ENCODE assay signal across 1 cellular context in the genomic region with DNA sequence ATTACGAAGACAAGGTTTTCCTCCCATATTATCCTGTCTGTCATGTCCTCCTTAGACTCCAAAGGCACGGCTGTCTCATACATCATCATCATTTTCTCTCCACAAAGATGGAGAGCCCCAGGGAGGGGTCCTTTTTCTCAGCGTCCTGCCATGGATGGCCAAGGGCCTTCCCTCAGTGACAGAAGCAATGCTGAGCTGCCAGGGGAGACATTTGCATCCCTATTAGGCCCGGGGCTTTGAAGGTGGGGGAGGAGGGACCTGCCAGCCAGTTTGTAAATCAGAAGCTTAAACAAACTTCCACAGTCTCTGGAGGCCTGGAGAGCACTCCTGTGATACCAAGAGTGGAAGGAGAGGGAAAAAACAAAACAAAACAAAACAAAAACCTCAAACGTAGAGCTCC.
TF ChIP-seq lines count a peak whose summit lies in the region.

No MANE protein-coding gene starts in this region.

TF ChIP-seq in GM23338, 12 proteins besides CTCF, POLR2A, EP300 and RAD21:
- TF ChIP-seq, protein P1, sequence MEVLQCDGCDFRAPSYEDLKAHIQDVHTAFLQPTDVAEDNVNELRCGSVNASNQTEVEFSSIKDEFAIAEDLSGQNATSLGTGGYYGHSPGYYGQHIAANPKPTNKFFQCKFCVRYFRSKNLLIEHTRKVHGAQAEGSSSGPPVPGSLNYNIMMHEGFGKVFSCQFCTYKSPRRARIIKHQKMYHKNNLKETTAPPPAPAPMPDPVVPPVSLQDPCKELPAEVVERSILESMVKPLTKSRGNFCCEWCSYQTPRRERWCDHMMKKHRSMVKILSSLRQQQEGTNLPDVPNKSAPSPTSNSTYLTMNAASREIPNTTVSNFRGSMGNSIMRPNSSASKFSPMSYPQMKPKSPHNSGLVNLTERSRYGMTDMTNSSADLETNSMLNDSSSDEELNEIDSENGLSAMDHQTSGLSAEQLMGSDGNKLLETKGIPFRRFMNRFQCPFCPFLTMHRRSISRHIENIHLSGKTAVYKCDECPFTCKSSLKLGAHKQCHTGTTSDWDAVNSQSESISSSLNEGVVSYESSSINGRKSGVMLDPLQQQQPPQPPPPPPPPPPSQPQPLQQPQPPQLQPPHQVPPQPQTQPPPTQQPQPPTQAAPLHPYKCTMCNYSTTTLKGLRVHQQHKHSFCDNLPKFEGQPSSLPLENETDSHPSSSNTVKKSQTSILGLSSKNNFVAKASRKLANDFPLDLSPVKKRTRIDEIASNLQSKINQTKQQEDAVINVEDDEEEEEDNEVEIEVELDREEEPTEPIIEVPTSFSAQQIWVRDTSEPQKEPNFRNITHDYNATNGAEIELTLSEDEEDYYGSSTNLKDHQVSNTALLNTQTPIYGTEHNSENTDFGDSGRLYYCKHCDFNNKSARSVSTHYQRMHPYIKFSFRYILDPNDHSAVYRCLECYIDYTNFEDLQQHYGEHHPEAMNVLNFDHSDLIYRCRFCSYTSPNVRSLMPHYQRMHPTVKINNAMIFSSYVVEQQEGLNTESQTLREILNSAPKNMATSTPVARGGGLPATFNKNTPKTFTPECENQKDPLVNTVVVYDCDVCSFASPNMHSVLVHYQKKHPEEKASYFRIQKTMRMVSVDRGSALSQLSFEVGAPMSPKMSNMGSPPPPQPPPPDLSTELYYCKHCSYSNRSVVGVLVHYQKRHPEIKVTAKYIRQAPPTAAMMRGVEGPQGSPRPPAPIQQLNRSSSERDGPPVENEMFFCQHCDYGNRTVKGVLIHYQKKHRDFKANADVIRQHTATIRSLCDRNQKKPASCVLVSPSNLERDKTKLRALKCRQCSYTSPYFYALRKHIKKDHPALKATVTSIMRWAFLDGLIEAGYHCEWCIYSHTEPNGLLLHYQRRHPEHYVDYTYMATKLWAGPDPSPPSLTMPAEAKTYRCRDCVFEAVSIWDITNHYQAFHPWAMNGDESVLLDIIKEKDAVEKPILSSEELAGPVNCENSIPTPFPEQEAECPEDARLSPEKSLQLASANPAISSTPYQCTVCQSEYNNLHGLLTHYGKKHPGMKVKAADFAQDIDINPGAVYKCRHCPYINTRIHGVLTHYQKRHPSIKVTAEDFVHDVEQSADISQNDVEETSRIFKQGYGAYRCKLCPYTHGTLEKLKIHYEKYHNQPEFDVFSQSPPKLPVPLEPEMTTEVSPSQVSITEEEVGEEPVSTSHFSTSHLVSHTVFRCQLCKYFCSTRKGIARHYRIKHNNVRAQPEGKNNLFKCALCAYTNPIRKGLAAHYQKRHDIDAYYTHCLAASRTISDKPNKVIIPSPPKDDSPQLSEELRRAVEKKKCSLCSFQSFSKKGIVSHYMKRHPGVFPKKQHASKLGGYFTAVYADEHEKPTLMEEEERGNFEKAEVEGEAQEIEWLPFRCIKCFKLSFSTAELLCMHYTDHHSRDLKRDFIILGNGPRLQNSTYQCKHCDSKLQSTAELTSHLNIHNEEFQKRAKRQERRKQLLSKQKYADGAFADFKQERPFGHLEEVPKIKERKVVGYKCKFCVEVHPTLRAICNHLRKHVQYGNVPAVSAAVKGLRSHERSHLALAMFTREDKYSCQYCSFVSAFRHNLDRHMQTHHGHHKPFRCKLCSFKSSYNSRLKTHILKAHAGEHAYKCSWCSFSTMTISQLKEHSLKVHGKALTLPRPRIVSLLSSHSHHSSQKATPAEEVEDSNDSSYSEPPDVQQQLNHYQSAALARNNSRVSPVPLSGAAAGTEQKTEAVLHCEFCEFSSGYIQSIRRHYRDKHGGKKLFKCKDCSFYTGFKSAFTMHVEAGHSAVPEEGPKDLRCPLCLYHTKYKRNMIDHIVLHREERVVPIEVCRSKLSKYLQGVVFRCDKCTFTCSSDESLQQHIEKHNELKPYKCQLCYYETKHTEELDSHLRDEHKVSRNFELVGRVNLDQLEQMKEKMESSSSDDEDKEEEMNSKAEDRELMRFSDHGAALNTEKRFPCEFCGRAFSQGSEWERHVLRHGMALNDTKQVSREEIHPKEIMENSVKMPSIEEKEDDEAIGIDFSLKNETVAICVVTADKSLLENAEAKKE (CRISPR knock-in tag; IDR thresholded peaks at IDR 0.05) = peak; percentile 42; the same call in 1 of the 2 replicates
- TF ChIP-seq REST (IDR thresholded peaks at IDR 0.05; ENCODE audit: unreplicated experiment) = no peak
